In the genomic region with DNA sequence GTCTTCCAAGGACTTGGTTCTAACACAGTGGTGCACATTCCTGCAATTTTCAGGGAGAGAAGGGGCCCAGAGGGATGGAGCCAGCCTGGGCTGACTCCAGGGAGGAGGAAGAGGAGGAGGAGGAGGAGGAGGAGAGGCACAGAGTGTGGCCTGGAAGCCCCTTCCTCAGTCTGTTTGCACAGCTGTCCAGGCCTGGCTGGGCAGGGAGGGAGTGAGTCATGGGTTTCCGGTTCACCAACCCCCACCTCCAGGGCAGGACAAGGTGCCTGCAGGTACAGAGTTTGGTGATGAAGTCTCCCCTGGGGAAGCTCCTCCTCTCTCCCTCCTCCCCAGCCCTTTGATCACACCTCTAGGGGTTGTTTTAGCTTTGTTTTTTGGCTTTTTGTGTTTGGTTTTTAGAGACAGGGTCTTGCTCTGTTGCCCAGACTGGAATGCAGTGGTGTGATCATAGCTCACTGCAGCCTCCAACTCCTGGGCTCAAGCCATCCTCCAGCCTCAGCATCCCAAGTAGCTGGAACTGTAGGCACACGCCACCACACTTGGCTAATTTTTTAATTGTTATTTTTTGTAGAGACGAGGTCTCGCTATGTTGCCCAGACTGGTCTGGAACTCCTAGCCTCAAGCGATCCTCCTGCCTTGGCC, we compare ENCODE assay signal across 1 cellular context.
TF ChIP-seq lines count a peak whose summit lies in the region.

No MANE protein-coding gene starts in this region.

TF ChIP-seq in A549, 52 proteins besides CTCF, POLR2A, EP300 and RAD21 (continued from another document):
- TF ChIP-seq, protein P1, sequence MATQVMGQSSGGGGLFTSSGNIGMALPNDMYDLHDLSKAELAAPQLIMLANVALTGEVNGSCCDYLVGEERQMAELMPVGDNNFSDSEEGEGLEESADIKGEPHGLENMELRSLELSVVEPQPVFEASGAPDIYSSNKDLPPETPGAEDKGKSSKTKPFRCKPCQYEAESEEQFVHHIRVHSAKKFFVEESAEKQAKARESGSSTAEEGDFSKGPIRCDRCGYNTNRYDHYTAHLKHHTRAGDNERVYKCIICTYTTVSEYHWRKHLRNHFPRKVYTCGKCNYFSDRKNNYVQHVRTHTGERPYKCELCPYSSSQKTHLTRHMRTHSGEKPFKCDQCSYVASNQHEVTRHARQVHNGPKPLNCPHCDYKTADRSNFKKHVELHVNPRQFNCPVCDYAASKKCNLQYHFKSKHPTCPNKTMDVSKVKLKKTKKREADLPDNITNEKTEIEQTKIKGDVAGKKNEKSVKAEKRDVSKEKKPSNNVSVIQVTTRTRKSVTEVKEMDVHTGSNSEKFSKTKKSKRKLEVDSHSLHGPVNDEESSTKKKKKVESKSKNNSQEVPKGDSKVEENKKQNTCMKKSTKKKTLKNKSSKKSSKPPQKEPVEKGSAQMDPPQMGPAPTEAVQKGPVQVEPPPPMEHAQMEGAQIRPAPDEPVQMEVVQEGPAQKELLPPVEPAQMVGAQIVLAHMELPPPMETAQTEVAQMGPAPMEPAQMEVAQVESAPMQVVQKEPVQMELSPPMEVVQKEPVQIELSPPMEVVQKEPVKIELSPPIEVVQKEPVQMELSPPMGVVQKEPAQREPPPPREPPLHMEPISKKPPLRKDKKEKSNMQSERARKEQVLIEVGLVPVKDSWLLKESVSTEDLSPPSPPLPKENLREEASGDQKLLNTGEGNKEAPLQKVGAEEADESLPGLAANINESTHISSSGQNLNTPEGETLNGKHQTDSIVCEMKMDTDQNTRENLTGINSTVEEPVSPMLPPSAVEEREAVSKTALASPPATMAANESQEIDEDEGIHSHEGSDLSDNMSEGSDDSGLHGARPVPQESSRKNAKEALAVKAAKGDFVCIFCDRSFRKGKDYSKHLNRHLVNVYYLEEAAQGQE (IDR thresholded peaks at IDR 0.05): no peak
- no peak for TF ChIP-seq JUNB (IDR thresholded peaks at IDR 0.05)
- TF ChIP-seq CBX8 (IDR thresholded peaks at IDR 0.05): no peak
- TF ChIP-seq, protein P2, sequence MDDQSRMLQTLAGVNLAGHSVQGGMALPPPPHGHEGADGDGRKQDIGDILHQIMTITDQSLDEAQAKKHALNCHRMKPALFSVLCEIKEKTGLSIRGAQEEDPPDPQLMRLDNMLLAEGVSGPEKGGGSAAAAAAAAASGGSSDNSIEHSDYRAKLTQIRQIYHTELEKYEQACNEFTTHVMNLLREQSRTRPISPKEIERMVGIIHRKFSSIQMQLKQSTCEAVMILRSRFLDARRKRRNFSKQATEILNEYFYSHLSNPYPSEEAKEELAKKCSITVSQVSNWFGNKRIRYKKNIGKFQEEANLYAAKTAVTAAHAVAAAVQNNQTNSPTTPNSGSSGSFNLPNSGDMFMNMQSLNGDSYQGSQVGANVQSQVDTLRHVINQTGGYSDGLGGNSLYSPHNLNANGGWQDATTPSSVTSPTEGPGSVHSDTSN (IDR thresholded peaks at IDR 0.05): no peak
- TF ChIP-seq, protein P3, sequence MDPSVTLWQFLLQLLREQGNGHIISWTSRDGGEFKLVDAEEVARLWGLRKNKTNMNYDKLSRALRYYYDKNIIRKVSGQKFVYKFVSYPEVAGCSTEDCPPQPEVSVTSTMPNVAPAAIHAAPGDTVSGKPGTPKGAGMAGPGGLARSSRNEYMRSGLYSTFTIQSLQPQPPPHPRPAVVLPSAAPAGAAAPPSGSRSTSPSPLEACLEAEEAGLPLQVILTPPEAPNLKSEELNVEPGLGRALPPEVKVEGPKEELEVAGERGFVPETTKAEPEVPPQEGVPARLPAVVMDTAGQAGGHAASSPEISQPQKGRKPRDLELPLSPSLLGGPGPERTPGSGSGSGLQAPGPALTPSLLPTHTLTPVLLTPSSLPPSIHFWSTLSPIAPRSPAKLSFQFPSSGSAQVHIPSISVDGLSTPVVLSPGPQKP (IDR thresholded peaks at IDR 0.05; ENCODE audit: low read depth, low read length): no peak
- TF ChIP-seq NFE2L2 (conservative IDR thresholded peaks at IDR 0.05; ENCODE audit: low read length): no peak
- TF ChIP-seq HEYL (CRISPR knock-in tag; IDR thresholded peaks at IDR 0.05): no peak
- TF ChIP-seq HDAC2 (IDR thresholded peaks at IDR 0.05): no peak
- TF ChIP-seq CEBPB (IDR thresholded peaks at IDR 0.05): no peak
- TF ChIP-seq ZC3H11A (IDR thresholded peaks at IDR 0.05): no peak
TF ChIP-seq in A549: peak in this region for 0.
